Comparison of ENCODE assay signal across 16 cellular contexts in the genomic region with DNA sequence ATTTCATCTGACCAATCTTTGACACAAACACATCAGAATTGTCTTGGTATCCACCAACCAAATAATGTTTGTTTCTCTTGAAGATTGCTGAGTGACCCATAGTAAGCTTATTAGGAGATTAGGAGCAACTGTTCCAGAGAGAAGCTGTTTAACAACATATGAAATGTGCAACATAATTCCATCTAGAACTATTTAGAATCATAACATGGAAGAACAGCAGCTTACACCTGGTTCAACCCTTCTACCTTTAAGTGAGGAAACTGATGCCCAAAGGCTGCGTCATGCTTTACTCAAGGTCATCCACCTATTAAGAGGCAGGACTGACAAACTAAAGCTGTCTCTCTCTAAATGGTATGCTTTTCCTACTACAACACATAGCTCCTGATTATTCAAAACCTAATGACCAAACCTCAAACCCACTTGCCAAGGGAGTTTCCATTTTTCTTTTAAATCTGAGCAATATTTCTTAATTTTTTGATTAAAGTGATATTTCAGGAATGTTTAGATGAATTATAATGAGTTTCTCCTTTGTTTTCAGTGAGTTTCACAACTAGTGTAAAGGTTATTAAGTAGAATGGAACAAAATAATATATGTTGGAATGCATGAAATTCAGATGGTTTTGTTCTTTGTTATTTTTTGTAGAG.
A peak's percentile ranks its signal among the peaks of the same experiment; 100 is the strongest.
DNase-seq lines count a peak whose midpoint lies in the region; ATAC-seq and TF ChIP-seq lines count a peak whose summit lies in the region.
"Had no signal": no experiment of that assay in that cellular context is flagged by ENCODE, and none has a peak within 500 bp of the region (broad histone marks: within the 10 kb centered on the region; RNA-seq: fewer than 3 reads in every experiment).

No MANE protein-coding gene starts in this region.

- no peaks in the 10 kb centered on the region for H3K9me2 ChIP-seq in neural cell (ENCODE audit: insufficient read depth, low read length)

- no peaks in the 10 kb centered on the region for H3K9me3 ChIP-seq in A673 (ENCODE audit: low read depth, low read length, poor library complexity, severe bottlenecking)
- H3K9me3 ChIP-seq in CD8-positive, alpha-beta T cell (ENCODE audit: low read length), result no peaks in the 10 kb centered on the region
- H3K9me3 ChIP-seq in neural cell (ENCODE audit: low read length), result no peaks in the 10 kb centered on the region
- H3K9me3 ChIP-seq in BE2C, result no peaks in the 10 kb centered on the region
- H3K9me3 ChIP-seq in ovary, result no peaks in the 10 kb centered on the region
- H3K9me3 ChIP-seq: Peyer's patch had no signal

- POLR2A ChIA-PET in A673 (lab: Charles Lee; ENCODE audit: low non-redundant PET), result no interaction called here
- POLR2A ChIA-PET in CD8-positive, alpha-beta T cell (lab: Charles Lee), result interaction anchor here (0.7 to 3.5 kb wide), 9 partner anchors 9 to 93 kb away, joined by 3 to 77 read pairs (median 7); no protein-coding TSS in a partner anchor

- no peak for TF ChIP-seq RAD21 in neural cell (conservative IDR thresholded peaks at IDR 0.05)

- H3K36me3 ChIP-seq in A673 (ENCODE audit: insufficient read depth, low read length, poor library complexity, severe bottlenecking) (no peaks in the 10 kb centered on the region), neural cell (ENCODE audit: insufficient read depth, low read length) (no peaks in the 10 kb centered on the region), BE2C (no peaks in the 10 kb centered on the region), ovary (no peaks in the 10 kb centered on the region)
- H3K36me3 ChIP-seq in CD8-positive, alpha-beta T cell (ENCODE audit: insufficient read depth, low read length), result no peaks in the 10 kb centered on the region
- H3K36me3 ChIP-seq: Peyer's patch had no signal

- no peaks in the 10 kb centered on the region for H3F3A ChIP-seq in neural cell (ENCODE audit: insufficient read depth, low read length, poor library complexity, severe bottlenecking)

- no peak for DNase-seq in A673 (ENCODE audit: low spot score)
- no peak for DNase-seq in CD8-positive, alpha-beta T cell
- peak; percentile 18 to 31 for DNase-seq in cardiac fibroblast (ENCODE audit: low read depth in 2 of 2)
- DNase-seq in BE2C, result no peak
- DNase-seq in HCEC 1CT, result no peak
- no peak for DNase-seq in ovary
- no peak for DNase-seq in DMS 273 (lab: John Stamatoyannopoulos, UW; ENCODE audit: unreplicated experiment)
- DNase-seq: anterior cingulate cortex, GDM1, mesenchymal stem cell, NCI-H1694 treated with DMSO at 0.1 percent for 48 hours, occipital lobe, Peyer's patch, T-cell had no signal

- WGBS in ovary, 3 donors, result 38 to 51% (median 50%) methylated on average over 1 of the region's 1 CpG

- intact Hi-C loops in A673 (cut with micrococcal nuclease; ENCODE audit: unreplicated experiment), result loop anchor here (5.0 kb wide), 1 partner anchor 44 kb away; no protein-coding TSS in a partner anchor
- intact Hi-C loops in CD8-positive, alpha-beta T cell (cut with DNase I, micrococcal nuclease), result loop anchor here in 1 of 2 experiments (2.0 kb wide), 1 partner anchor 16 kb away; no protein-coding TSS in a partner anchor
- intact Hi-C loops in ovary (cut with DNase I), result loop anchor here in 1 of 4 donors (10.0 kb wide), 1 partner anchor 234 kb away; no protein-coding TSS in a partner anchor

- H3K27ac ChIP-seq in A673 (ENCODE audit: low read depth, low read length, poor library complexity, severe bottlenecking), result peak overlapping the region; percentile 90
- peak overlapping the region; percentile 52 for H3K27ac ChIP-seq in CD8-positive, alpha-beta T cell (ENCODE audit: low read depth, low read length)
- peak overlapping the region; percentile 99 for H3K27ac ChIP-seq in neural cell (ENCODE audit: low read length)
- H3K27ac ChIP-seq in ovary, result no peak overlapping the region

- ATAC-seq in CD8-positive, alpha-beta T cell, result no peak

- TF ChIP-seq EP300 in neural cell (conservative IDR thresholded peaks at IDR 0.05; ENCODE audit: poor library complexity, severe bottlenecking) (no peak), ovary (IDR thresholded peaks at IDR 0.05) (no peak)

- no peaks in the 10 kb centered on the region for H3K27me3 Mint-ChIP-seq in CD8-positive, alpha-beta T cell (ENCODE audit: low read depth)
- H3K27me3 Mint-ChIP-seq: T-cell had no signal

- no peaks in the 10 kb centered on the region for H3K27me3 ChIP-seq in A673 (replicated peaks; ENCODE audit: insufficient read depth, low read depth, low read length, poor library complexity)
- H3K27me3 ChIP-seq in CD8-positive, alpha-beta T cell (ENCODE audit: insufficient read depth, low read length), result no peaks in the 10 kb centered on the region
- H3K27me3 ChIP-seq in neural cell (ENCODE audit: insufficient read depth, low read depth, low read length), result no peaks in the 10 kb centered on the region
- H3K27me3 ChIP-seq in BE2C, result no peaks in the 10 kb centered on the region
- H3K27me3 ChIP-seq in ovary, result no peaks in the 10 kb centered on the region
- H3K27me3 ChIP-seq: Peyer's patch had no signal

- TF ChIP-seq CTCF in A673 (conservative IDR thresholded peaks at IDR 0.05; ENCODE audit: low read depth, low read length) (no peak), cardiac fibroblast (IDR thresholded peaks at IDR 0.05; ENCODE audit: low read depth, low read length) (no peak), neural cell (IDR thresholded peaks at IDR 0.05; ENCODE audit: poor library complexity, severe bottlenecking) (no peak), BE2C (IDR thresholded peaks at IDR 0.05; ENCODE audit: low read depth, low read length) (no peak), ovary (IDR thresholded peaks at IDR 0.05) (no peak)
- TF ChIP-seq CTCF in CD8-positive, alpha-beta T cell (IDR thresholded peaks at IDR 0.05), result no peak

- H2AFZ ChIP-seq in neural cell (ENCODE audit: low read depth, low read length), result no peak overlapping the region

- H3K9me3 Mint-ChIP-seq in CD8-positive, alpha-beta T cell, result no peaks in the 10 kb centered on the region
- H3K9me3 Mint-ChIP-seq: CD14-positive monocyte, T-cell had no signal

- no peaks in the 10 kb centered on the region for H4K20me1 ChIP-seq in neural cell (ENCODE audit: insufficient read depth)

- CTCF ChIA-PET in A673 (lab: Charles Lee), result no interaction called here
- CTCF ChIA-PET in CD8-positive, alpha-beta T cell (lab: Charles Lee), result interaction anchor here (0.9 to 3.6 kb wide), 9 partner anchors 18 to 243 kb away, joined by 3 to 48 read pairs (median 5); no protein-coding TSS in a partner anchor

- no peak overlapping the region for H3K27ac Mint-ChIP-seq in CD8-positive, alpha-beta T cell
- H3K27ac Mint-ChIP-seq: CD14-positive monocyte, T-cell had no signal

- peak overlapping the region; percentile 76 for H3K4me2 ChIP-seq in neural cell (ENCODE audit: low read length)

- no peak overlapping the region for H3K4me3 Mint-ChIP-seq in CD8-positive, alpha-beta T cell
- H3K4me3 Mint-ChIP-seq: CD14-positive monocyte, T-cell had no signal

- peak overlapping the region; percentile 82 for H3K9ac ChIP-seq in neural cell (ENCODE audit: low read length)

- H3K4me1 Mint-ChIP-seq in CD8-positive, alpha-beta T cell (ENCODE audit: low read depth), result peaks cover 25% of the 10 kb centered on the region

- TF ChIP-seq POLR2A in ovary (IDR thresholded peaks at IDR 0.05), result no peak

- no peaks in the 10 kb centered on the region for H3K36me3 Mint-ChIP-seq in CD8-positive, alpha-beta T cell
- H3K36me3 Mint-ChIP-seq: CD14-positive monocyte, T-cell had no signal

- no TSS peak for BruUV-seq in A673 (replicated peaks; lab: Mats Ljungman, UMichigan)

- H3K79me2 ChIP-seq in neural cell (replicated peaks; ENCODE audit: insufficient read depth, low read length), result no peaks in the 10 kb centered on the region

- H3K4me1 ChIP-seq in A673 (ENCODE audit: insufficient read depth, low read length, poor library complexity, severe bottlenecking) (peaks cover 54% of the 10 kb centered on the region), BE2C (peaks cover 23% of the 10 kb centered on the region), ovary (ENCODE audit: insufficient read depth) (no peaks in the 10 kb centered on the region)
- H3K4me1 ChIP-seq in CD8-positive, alpha-beta T cell (ENCODE audit: insufficient read depth, low read length), result peaks cover 56% of the 10 kb centered on the region

- no peak overlapping the region for H3K4me3 ChIP-seq in A673 (ENCODE audit: low read depth, low read length, poor library complexity, severe bottlenecking)
- no peak overlapping the region for H3K4me3 ChIP-seq in CD8-positive, alpha-beta T cell (ENCODE audit: low read depth, low read length)
- H3K4me3 ChIP-seq in cardiac fibroblast (replicated peaks in 1 of 2; ENCODE audit: low read depth in 2 of 2, low read length in 2 of 2), result no peak overlapping the region
- H3K4me3 ChIP-seq in neural cell (ENCODE audit: low read length), result peak overlapping the region; percentile 60
- no peak overlapping the region for H3K4me3 ChIP-seq in BE2C (ENCODE audit: low read depth, low read length)
- H3K4me3 ChIP-seq in ovary, result no peak overlapping the region

TF ChIP-seq in neural cell, 6 proteins besides CTCF, POLR2A, EP300 and RAD21 (continues in another document):
- TF ChIP-seq REST (IDR thresholded peaks at IDR 0.05; ENCODE audit: borderline replicate concordance) (no peak), EZH2 (IDR thresholded peaks at IDR 0.05; ENCODE audit: borderline replicate concordance, insufficient read depth, low read length, poor library complexity, severe bottlenecking) (no peak), TAF1 (IDR thresholded peaks at IDR 0.05; ENCODE audit: low read depth) (no peak), MXI1 (conservative IDR thresholded peaks at IDR 0.05; ENCODE audit: poor library complexity, severe bottlenecking) (no peak)

Comparison
In these comparisons a context has a peak if more than half of its experiments do, and no peak if none do; other contexts are left out.
1. DNase-seq: peak in cardiac fibroblast (2 of 2); none in A673 (single experiment), CD8-positive, alpha-beta T cell (0 of 7), BE2C (single experiment), HCEC 1CT (single experiment), ovary (0 of 5) and DMS 273 (single experiment).
2. H3K27ac ChIP-seq: peak in A673 (single experiment), CD8-positive, alpha-beta T cell (single experiment) and neural cell (single experiment); none in ovary (0 of 2).